Comparison of ENCODE assay signal across 1 cellular context in the genomic region with DNA sequence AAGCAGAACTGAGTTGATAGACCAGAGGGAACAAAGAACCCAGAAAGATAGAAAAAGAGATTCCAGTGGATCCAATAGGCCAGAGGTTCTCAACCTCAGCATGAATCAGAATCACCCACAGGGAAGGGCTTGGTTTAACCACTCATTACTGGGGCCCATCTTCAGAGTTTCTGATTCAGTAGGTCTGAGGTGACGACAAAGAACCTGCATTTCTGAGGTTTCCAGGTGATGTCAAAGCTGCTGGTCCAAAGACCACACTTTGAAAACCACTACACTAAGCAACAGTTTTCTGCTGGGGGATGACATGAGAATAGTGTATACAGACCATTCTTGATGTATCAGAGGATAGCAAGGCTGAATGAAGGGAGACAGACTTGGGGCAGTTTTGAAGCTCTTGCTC.
TF ChIP-seq lines count a peak whose summit lies in the region.

No MANE protein-coding gene starts in this region.

TF ChIP-seq in GM23338, 12 proteins besides CTCF, POLR2A, EP300 and RAD21 (continued from another document):
- TF ChIP-seq, protein P1, sequence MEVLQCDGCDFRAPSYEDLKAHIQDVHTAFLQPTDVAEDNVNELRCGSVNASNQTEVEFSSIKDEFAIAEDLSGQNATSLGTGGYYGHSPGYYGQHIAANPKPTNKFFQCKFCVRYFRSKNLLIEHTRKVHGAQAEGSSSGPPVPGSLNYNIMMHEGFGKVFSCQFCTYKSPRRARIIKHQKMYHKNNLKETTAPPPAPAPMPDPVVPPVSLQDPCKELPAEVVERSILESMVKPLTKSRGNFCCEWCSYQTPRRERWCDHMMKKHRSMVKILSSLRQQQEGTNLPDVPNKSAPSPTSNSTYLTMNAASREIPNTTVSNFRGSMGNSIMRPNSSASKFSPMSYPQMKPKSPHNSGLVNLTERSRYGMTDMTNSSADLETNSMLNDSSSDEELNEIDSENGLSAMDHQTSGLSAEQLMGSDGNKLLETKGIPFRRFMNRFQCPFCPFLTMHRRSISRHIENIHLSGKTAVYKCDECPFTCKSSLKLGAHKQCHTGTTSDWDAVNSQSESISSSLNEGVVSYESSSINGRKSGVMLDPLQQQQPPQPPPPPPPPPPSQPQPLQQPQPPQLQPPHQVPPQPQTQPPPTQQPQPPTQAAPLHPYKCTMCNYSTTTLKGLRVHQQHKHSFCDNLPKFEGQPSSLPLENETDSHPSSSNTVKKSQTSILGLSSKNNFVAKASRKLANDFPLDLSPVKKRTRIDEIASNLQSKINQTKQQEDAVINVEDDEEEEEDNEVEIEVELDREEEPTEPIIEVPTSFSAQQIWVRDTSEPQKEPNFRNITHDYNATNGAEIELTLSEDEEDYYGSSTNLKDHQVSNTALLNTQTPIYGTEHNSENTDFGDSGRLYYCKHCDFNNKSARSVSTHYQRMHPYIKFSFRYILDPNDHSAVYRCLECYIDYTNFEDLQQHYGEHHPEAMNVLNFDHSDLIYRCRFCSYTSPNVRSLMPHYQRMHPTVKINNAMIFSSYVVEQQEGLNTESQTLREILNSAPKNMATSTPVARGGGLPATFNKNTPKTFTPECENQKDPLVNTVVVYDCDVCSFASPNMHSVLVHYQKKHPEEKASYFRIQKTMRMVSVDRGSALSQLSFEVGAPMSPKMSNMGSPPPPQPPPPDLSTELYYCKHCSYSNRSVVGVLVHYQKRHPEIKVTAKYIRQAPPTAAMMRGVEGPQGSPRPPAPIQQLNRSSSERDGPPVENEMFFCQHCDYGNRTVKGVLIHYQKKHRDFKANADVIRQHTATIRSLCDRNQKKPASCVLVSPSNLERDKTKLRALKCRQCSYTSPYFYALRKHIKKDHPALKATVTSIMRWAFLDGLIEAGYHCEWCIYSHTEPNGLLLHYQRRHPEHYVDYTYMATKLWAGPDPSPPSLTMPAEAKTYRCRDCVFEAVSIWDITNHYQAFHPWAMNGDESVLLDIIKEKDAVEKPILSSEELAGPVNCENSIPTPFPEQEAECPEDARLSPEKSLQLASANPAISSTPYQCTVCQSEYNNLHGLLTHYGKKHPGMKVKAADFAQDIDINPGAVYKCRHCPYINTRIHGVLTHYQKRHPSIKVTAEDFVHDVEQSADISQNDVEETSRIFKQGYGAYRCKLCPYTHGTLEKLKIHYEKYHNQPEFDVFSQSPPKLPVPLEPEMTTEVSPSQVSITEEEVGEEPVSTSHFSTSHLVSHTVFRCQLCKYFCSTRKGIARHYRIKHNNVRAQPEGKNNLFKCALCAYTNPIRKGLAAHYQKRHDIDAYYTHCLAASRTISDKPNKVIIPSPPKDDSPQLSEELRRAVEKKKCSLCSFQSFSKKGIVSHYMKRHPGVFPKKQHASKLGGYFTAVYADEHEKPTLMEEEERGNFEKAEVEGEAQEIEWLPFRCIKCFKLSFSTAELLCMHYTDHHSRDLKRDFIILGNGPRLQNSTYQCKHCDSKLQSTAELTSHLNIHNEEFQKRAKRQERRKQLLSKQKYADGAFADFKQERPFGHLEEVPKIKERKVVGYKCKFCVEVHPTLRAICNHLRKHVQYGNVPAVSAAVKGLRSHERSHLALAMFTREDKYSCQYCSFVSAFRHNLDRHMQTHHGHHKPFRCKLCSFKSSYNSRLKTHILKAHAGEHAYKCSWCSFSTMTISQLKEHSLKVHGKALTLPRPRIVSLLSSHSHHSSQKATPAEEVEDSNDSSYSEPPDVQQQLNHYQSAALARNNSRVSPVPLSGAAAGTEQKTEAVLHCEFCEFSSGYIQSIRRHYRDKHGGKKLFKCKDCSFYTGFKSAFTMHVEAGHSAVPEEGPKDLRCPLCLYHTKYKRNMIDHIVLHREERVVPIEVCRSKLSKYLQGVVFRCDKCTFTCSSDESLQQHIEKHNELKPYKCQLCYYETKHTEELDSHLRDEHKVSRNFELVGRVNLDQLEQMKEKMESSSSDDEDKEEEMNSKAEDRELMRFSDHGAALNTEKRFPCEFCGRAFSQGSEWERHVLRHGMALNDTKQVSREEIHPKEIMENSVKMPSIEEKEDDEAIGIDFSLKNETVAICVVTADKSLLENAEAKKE (CRISPR knock-in tag; IDR thresholded peaks at IDR 0.05) = no peak
- TF ChIP-seq CREB1 (CRISPR knock-in tag; IDR thresholded peaks at IDR 0.05; ENCODE audit: low read depth) (no peak), ZNF114 (CRISPR knock-in tag; IDR thresholded peaks at IDR 0.05) (no peak), JUNB (IDR thresholded peaks at IDR 0.05; ENCODE audit: unreplicated experiment) (no peak), POLR2AphosphoS5 (IDR thresholded peaks at IDR 0.05; ENCODE audit: low read depth) (no peak)
- TF ChIP-seq, protein P2, sequence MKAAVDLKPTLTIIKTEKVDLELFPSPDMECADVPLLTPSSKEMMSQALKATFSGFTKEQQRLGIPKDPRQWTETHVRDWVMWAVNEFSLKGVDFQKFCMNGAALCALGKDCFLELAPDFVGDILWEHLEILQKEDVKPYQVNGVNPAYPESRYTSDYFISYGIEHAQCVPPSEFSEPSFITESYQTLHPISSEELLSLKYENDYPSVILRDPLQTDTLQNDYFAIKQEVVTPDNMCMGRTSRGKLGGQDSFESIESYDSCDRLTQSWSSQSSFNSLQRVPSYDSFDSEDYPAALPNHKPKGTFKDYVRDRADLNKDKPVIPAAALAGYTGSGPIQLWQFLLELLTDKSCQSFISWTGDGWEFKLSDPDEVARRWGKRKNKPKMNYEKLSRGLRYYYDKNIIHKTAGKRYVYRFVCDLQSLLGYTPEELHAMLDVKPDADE (IDR thresholded peaks at IDR 0.05) = no peak
